In the genomic region with DNA sequence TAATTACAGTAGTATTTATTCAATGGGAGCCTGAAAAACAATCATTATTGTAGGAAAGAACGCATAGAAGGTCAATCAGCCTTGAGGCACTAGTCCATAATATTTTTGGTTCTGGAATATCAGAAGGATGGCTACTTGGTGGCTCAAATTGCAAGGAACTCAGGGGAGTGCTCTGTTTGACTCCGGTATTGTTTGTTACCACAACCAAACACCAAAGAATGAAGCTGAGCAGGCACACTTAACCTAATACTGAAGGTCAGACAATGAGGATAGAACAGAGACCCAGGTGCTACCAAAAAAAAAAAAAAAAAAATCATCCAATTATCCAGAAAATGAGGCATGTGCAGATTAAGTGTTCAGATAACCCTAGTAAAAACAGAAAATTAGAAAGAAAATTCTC, we compare ENCODE assay signal across 1 cellular context.
TF ChIP-seq lines count a peak whose summit lies in the region.

No MANE protein-coding gene starts in this region.

TF ChIP-seq in WTC11, 78 proteins besides CTCF, POLR2A, EP300 and RAD21 (continued from another document):
- TF ChIP-seq, protein P1, sequence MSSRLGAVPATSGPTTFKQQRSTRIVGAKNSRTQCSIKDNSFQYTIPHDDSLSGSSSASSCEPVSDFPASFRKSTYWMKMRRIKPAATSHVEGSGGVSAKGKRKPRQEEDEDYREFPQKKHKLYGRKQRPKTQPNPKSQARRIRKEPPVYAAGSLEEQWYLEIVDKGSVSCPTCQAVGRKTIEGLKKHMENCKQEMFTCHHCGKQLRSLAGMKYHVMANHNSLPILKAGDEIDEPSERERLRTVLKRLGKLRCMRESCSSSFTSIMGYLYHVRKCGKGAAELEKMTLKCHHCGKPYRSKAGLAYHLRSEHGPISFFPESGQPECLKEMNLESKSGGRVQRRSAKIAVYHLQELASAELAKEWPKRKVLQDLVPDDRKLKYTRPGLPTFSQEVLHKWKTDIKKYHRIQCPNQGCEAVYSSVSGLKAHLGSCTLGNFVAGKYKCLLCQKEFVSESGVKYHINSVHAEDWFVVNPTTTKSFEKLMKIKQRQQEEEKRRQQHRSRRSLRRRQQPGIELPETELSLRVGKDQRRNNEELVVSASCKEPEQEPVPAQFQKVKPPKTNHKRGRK (CRISPR knock-in tag; IDR thresholded peaks at IDR 0.05; ENCODE audit: borderline replicate concordance), result no peak
- TF ChIP-seq ZNF219 (CRISPR knock-in tag; IDR thresholded peaks at IDR 0.05; ENCODE audit: borderline replicate concordance) (no peak), HMGA2 (CRISPR knock-in tag; IDR thresholded peaks at IDR 0.05) (no peak)
- TF ChIP-seq, protein P2, sequence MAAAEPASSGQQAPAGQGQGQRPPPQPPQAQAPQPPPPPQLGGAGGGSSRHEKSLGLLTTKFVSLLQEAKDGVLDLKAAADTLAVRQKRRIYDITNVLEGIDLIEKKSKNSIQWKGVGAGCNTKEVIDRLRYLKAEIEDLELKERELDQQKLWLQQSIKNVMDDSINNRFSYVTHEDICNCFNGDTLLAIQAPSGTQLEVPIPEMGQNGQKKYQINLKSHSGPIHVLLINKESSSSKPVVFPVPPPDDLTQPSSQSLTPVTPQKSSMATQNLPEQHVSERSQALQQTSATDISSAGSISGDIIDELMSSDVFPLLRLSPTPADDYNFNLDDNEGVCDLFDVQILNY (CRISPR knock-in tag; IDR thresholded peaks at IDR 0.05), result no peak
- TF ChIP-seq, protein P3, sequence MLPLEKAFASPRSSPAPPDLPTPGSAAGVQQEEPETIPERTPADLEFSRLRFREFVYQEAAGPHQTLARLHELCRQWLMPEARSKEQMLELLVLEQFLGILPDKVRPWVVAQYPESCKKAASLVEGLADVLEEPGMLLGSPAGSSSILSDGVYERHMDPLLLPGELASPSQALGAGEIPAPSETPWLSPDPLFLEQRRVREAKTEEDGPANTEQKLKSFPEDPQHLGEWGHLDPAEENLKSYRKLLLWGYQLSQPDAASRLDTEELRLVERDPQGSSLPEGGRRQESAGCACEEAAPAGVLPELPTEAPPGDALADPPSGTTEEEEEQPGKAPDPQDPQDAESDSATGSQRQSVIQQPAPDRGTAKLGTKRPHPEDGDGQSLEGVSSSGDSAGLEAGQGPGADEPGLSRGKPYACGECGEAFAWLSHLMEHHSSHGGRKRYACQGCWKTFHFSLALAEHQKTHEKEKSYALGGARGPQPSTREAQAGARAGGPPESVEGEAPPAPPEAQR (CRISPR knock-in tag; IDR thresholded peaks at IDR 0.05), result no peak
